17 cellular contexts compared by ENCODE assay signal in the genomic region with DNA sequence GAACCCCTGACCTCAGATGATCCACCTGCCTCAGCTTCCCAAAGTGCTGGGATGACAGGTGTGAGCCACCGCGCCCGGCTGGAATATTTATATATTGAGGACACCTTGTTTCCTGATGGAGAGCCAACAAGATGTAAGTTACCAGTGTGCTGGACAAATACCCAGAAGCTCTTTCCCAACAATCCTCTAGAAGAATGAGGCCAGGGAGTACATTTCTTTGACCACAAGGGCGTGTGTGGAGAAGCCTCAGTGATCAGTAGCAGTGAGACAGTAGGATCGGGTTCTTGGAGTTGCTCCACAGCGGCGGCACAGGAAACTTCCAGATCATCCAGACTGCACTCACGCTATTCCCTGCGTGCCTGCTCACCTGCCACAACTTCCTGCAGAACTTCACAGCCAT.
"Had no signal": no experiment of that assay in that cellular context is flagged by ENCODE, and none has a peak within 500 bp of the region (broad histone marks: within the 10 kb centered on the region; RNA-seq: fewer than 3 reads in every experiment).

No MANE protein-coding gene starts in this region.

- H3K27me3 ChIP-seq: brain microvascular endothelial cell, ovary had no signal

- H3K4me1 Mint-ChIP-seq: activated CD4-positive, alpha-beta T cell treated with anti-CD3 and anti-CD28 coated beads, Interleukin-2, amount 10 ng/mL, durations not matched to agents 24 days and 14 days; activated naive CD8-positive, alpha-beta T cell treated with anti-CD3 and anti-CD28 coated beads for 36 hours; naive thymus-derived CD4-positive, alpha-beta T cell had no signal

- ATAC-seq: effector memory CD8-positive, alpha-beta T cell; lower lobe of right lung; naive thymus-derived CD4-positive, alpha-beta T cell had no signal

- H3K27ac Mint-ChIP-seq: activated CD4-positive, alpha-beta T cell treated with anti-CD3 and anti-CD28 coated beads, Interleukin-2, amount 10 ng/mL, durations not matched to agents 24 days and 14 days; activated naive CD8-positive, alpha-beta T cell treated with anti-CD3 and anti-CD28 coated beads for 36 hours; effector memory CD8-positive, alpha-beta T cell; naive thymus-derived CD4-positive, alpha-beta T cell; T-helper 2 cell treated with Interferon-gamma antibody and Interleukin-4, amounts not matched to agents 5 μg/mL and 100 μg/mL, for 36 hours had no signal

- H3K9me3 Mint-ChIP-seq: activated CD4-positive, alpha-beta T cell treated with anti-CD3 and anti-CD28 coated beads, Interleukin-2, amount 10 ng/mL, durations not matched to agents 24 days and 14 days; activated naive CD8-positive, alpha-beta T cell treated with anti-CD3 and anti-CD28 coated beads for 36 hours; effector memory CD8-positive, alpha-beta T cell; naive thymus-derived CD4-positive, alpha-beta T cell; T-helper 2 cell treated with Interferon-gamma antibody and Interleukin-4, amounts not matched to agents 5 μg/mL and 100 μg/mL, for 36 hours had no signal

- H3K4me3 ChIP-seq: lower lobe of right lung, ovary, thoracic aorta had no signal

- H3K36me3 Mint-ChIP-seq: activated naive CD8-positive, alpha-beta T cell treated with anti-CD3 and anti-CD28 coated beads for 36 hours; naive thymus-derived CD4-positive, alpha-beta T cell had no signal

- H3K4me3 Mint-ChIP-seq: activated CD4-positive, alpha-beta T cell treated with anti-CD3 and anti-CD28 coated beads, Interleukin-2, amount 10 ng/mL, durations not matched to agents 24 days and 14 days; activated naive CD8-positive, alpha-beta T cell treated with anti-CD3 and anti-CD28 coated beads for 36 hours; effector memory CD8-positive, alpha-beta T cell; naive thymus-derived CD4-positive, alpha-beta T cell; T-helper 2 cell treated with Interferon-gamma antibody and Interleukin-4, amounts not matched to agents 5 μg/mL and 100 μg/mL, for 36 hours had no signal

- DNase-seq: activated CD4-positive, alpha-beta T cell treated with anti-CD3 and anti-CD28 coated beads, Interleukin-2, amount 10 ng/mL, durations not matched to agents 24 days and 14 days; activated CD4-positive, CD25-positive, alpha-beta regulatory T cell; activated CD8-positive, alpha-beta memory T cell treated with anti-CD3 and anti-CD28 coated beads for 24 hours; activated naive CD8-positive, alpha-beta T cell treated with anti-CD3 and anti-CD28 coated beads for 36 hours; anterior cingulate cortex; brain microvascular endothelial cell; dermis blood vessel endothelial cell; effector memory CD8-positive, alpha-beta T cell; glutamatergic neuron; lower lobe of right lung; midbrain; naive thymus-derived CD4-positive, alpha-beta T cell; ovary; stimulated activated CD4-positive, alpha-beta T cell treated with anti-CD3 and anti-CD28 coated beads, Interleukin-12 subunit alpha, Interleukin-12 subunit beta, amount 100 ng/mL, for 4 hours; stimulated activated CD4-positive, alpha-beta T cell treated with anti-CD3 and anti-CD28 coated beads, Interleukin-2, amount 100 ng/mL, for 24 hours had no signal

- H3K9me3 ChIP-seq: lower lobe of right lung, ovary, thoracic aorta had no signal

- H3K27ac ChIP-seq: brain microvascular endothelial cell, lower lobe of right lung, ovary, thoracic aorta had no signal

- H3K36me3 ChIP-seq: brain microvascular endothelial cell, lower lobe of right lung, ovary, thoracic aorta had no signal

- H3K4me1 ChIP-seq: lower lobe of right lung had no signal
